2 cellular contexts compared by ENCODE assay signal in the genomic region with DNA sequence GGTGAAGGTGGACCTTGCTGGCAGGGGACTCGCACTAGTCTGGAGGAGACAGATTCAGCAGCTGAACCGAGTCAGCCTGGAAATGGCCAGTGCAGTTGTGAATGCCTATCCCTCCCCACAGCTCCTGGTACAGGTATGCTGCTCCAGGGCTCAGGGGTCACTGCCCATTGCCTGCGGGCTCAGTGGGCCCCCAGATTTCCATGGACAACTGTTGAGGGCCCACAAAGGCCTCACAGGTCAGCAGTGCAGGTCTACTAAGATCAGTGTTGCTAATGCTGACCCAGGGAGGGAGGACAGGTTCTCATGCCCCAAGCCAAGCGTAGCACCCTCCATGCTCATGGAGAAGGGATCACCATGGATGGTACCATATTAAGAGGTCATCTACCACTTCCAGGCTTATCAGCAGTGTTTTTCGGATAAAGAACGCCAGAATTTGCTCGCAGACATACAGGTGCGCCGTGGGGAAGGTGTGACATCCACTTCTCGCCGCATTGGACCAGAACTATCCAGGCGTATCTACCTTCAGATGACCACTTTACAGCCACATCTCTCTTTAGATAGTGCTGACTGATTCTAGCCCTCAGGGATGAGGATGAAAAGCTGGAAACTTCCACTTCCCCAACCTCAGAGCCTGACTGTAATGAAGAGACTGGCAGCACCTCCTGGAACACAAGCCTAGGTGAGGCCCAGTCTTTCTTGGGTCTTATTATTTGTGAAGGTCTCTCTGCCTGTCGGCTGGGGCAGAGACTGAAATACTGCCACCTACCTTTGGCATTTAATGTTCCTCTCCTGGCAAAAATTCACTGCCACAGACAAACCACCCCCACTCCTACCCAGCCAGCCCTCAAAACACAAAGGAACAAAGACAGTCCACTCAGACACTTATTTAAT.
TF ChIP-seq lines count a peak whose summit lies in the region.

No MANE protein-coding gene starts in this region.

TF ChIP-seq in GM23338, 12 proteins besides CTCF, POLR2A, EP300 and RAD21 (continues in another document):
- TF ChIP-seq NANOG (IDR thresholded peaks at IDR 0.05; ENCODE audit: borderline replicate concordance) (no peak), POLR2AphosphoS5 (IDR thresholded peaks at IDR 0.05; ENCODE audit: low read depth) (no peak), ZNF331 (CRISPR knock-in tag; IDR thresholded peaks at IDR 0.05; ENCODE audit: low read depth) (no peak), EZH2 (IDR thresholded peaks at IDR 0.05; ENCODE audit: low read depth, unreplicated experiment) (no peak), ZNF114 (CRISPR knock-in tag; IDR thresholded peaks at IDR 0.05) (no peak)
- TF ChIP-seq, protein P1, sequence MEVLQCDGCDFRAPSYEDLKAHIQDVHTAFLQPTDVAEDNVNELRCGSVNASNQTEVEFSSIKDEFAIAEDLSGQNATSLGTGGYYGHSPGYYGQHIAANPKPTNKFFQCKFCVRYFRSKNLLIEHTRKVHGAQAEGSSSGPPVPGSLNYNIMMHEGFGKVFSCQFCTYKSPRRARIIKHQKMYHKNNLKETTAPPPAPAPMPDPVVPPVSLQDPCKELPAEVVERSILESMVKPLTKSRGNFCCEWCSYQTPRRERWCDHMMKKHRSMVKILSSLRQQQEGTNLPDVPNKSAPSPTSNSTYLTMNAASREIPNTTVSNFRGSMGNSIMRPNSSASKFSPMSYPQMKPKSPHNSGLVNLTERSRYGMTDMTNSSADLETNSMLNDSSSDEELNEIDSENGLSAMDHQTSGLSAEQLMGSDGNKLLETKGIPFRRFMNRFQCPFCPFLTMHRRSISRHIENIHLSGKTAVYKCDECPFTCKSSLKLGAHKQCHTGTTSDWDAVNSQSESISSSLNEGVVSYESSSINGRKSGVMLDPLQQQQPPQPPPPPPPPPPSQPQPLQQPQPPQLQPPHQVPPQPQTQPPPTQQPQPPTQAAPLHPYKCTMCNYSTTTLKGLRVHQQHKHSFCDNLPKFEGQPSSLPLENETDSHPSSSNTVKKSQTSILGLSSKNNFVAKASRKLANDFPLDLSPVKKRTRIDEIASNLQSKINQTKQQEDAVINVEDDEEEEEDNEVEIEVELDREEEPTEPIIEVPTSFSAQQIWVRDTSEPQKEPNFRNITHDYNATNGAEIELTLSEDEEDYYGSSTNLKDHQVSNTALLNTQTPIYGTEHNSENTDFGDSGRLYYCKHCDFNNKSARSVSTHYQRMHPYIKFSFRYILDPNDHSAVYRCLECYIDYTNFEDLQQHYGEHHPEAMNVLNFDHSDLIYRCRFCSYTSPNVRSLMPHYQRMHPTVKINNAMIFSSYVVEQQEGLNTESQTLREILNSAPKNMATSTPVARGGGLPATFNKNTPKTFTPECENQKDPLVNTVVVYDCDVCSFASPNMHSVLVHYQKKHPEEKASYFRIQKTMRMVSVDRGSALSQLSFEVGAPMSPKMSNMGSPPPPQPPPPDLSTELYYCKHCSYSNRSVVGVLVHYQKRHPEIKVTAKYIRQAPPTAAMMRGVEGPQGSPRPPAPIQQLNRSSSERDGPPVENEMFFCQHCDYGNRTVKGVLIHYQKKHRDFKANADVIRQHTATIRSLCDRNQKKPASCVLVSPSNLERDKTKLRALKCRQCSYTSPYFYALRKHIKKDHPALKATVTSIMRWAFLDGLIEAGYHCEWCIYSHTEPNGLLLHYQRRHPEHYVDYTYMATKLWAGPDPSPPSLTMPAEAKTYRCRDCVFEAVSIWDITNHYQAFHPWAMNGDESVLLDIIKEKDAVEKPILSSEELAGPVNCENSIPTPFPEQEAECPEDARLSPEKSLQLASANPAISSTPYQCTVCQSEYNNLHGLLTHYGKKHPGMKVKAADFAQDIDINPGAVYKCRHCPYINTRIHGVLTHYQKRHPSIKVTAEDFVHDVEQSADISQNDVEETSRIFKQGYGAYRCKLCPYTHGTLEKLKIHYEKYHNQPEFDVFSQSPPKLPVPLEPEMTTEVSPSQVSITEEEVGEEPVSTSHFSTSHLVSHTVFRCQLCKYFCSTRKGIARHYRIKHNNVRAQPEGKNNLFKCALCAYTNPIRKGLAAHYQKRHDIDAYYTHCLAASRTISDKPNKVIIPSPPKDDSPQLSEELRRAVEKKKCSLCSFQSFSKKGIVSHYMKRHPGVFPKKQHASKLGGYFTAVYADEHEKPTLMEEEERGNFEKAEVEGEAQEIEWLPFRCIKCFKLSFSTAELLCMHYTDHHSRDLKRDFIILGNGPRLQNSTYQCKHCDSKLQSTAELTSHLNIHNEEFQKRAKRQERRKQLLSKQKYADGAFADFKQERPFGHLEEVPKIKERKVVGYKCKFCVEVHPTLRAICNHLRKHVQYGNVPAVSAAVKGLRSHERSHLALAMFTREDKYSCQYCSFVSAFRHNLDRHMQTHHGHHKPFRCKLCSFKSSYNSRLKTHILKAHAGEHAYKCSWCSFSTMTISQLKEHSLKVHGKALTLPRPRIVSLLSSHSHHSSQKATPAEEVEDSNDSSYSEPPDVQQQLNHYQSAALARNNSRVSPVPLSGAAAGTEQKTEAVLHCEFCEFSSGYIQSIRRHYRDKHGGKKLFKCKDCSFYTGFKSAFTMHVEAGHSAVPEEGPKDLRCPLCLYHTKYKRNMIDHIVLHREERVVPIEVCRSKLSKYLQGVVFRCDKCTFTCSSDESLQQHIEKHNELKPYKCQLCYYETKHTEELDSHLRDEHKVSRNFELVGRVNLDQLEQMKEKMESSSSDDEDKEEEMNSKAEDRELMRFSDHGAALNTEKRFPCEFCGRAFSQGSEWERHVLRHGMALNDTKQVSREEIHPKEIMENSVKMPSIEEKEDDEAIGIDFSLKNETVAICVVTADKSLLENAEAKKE (CRISPR knock-in tag; IDR thresholded peaks at IDR 0.05), result no peak
- TF ChIP-seq, protein P2, sequence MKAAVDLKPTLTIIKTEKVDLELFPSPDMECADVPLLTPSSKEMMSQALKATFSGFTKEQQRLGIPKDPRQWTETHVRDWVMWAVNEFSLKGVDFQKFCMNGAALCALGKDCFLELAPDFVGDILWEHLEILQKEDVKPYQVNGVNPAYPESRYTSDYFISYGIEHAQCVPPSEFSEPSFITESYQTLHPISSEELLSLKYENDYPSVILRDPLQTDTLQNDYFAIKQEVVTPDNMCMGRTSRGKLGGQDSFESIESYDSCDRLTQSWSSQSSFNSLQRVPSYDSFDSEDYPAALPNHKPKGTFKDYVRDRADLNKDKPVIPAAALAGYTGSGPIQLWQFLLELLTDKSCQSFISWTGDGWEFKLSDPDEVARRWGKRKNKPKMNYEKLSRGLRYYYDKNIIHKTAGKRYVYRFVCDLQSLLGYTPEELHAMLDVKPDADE (IDR thresholded peaks at IDR 0.05), result no peak

TF ChIP-seq in SK-N-SH treated with all-trans-retinoic acid at 6 μM for 48 hours, 23 proteins besides CTCF, POLR2A, EP300 and RAD21:
- TF ChIP-seq, protein P3, sequence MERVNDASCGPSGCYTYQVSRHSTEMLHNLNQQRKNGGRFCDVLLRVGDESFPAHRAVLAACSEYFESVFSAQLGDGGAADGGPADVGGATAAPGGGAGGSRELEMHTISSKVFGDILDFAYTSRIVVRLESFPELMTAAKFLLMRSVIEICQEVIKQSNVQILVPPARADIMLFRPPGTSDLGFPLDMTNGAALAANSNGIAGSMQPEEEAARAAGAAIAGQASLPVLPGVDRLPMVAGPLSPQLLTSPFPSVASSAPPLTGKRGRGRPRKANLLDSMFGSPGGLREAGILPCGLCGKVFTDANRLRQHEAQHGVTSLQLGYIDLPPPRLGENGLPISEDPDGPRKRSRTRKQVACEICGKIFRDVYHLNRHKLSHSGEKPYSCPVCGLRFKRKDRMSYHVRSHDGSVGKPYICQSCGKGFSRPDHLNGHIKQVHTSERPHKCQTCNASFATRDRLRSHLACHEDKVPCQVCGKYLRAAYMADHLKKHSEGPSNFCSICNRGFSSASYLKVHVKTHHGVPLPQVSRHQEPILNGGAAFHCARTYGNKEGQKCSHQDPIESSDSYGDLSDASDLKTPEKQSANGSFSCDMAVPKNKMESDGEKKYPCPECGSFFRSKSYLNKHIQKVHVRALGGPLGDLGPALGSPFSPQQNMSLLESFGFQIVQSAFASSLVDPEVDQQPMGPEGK (CRISPR knock-in tag; IDR thresholded peaks at IDR 0.05; ENCODE audit: borderline replicate concordance), result peak; percentile 37; the same call in 1 of the 2 replicates
- no peak for TF ChIP-seq SNAI2 (CRISPR knock-in tag; IDR thresholded peaks at IDR 0.05)
